In the genomic region with DNA sequence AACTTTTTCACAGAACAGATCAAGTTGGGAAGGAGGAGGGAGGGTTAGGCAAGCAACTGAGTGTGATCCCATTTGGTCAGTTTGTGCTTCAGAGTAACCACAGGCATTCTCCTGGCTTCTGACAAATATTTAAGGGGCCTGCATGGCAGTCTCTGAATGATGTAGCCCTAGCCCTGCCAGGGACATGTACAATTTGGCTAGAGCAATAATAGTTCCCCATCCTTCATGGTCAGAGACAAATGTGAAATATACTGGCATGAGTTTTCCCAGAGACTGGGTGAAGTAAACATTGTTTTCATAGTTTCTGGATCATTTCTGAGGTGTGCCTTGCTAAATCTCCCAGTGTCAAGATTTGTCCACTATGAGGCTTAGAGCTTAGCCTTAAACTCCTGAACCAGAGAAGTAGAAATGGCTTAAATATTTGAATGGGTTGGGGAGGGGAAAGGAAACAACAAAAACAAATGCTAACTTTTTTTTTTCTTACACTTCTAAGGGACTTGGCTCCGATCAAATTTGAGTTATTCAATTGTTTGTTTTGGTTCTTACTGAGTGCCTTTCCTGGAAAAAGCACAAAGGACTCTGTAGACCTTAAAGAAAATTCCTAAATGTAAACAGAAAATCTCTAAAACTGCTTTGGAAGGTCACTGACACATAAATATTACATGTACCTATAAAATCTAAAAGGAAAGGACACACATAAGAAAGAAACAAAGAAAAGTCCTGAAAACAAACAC, we compare ENCODE assay signal across 20 cellular contexts. TPM values are rescaled to one million over a fixed set of nuclear protein-coding genes. Genes with fewer than 3 reads are reported as not detected.
DNase-seq lines count a peak whose midpoint lies in the region; ATAC-seq and TF ChIP-seq lines count a peak whose summit lies in the region.
"Had no signal": no experiment of that assay in that cellular context is flagged by ENCODE, and none has a peak within 500 bp of the region (broad histone marks: within the 10 kb centered on the region; RNA-seq: fewer than 3 reads in every experiment).

No MANE protein-coding gene starts in this region.

- H3K4me1 ChIP-seq in stomach, result peaks cover 0 to 44% (median 36%) of the 10 kb centered on the region in 4 donors
- H3K4me1 ChIP-seq: BLaER1 treated with 17β-estradiol and CSF1 and Interleukin-3, amounts not matched to agents 10 nM and 100 nM; body of pancreas; vagina had no signal

- H3K36me3 ChIP-seq in stomach, result peaks cover 0 to 18% (median 6%) of the 10 kb centered on the region in 4 donors

- H3K4me1 Mint-ChIP-seq in brain, result peaks cover 34% of the 10 kb centered on the region
- no peaks in the 10 kb centered on the region for H3K4me1 Mint-ChIP-seq in immature natural killer cell
- H3K4me1 Mint-ChIP-seq: activated CD4-positive, alpha-beta T cell treated with anti-CD3 and anti-CD28 coated beads for 36 hours had no signal

- H3K4me3 ChIP-seq in stomach, result no peak overlapping the region
- H3K4me3 ChIP-seq: BLaER1 treated with 17β-estradiol and CSF1 and Interleukin-3, amounts not matched to agents 10 nM and 100 nM; body of pancreas; PC-9; vagina had no signal

- intact Hi-C loops in stomach (cut with DNase I; ENCODE audit: low total_unique reads), result loop anchor here (10.0 kb wide), 1 partner anchor 537 kb away; no protein-coding TSS in a partner anchor

- no peaks in the 10 kb centered on the region for H3K27me3 ChIP-seq in layer of hippocampus (ENCODE audit: control insufficient read depth, insufficient read depth, low read length)
- H3K27me3 ChIP-seq in stomach, result no peaks in the 10 kb centered on the region
- H3K27me3 ChIP-seq: BLaER1 treated with 17β-estradiol and CSF1 and Interleukin-3, amounts not matched to agents 10 nM and 100 nM; body of pancreas; vagina had no signal

- H3K27ac Mint-ChIP-seq in brain (peak overlapping the region in 3 of 5 experiments; percentile 22 to 89 (median 73)), immature natural killer cell (no peak overlapping the region)
- H3K27ac Mint-ChIP-seq: activated CD4-positive, alpha-beta T cell treated with anti-CD3 and anti-CD28 coated beads for 36 hours; activated T-cell treated with anti-CD3 and anti-CD28 coated beads, Interleukin-2, amount 50 U/mL, for 24 hours; T-helper 1 cell treated with Interleukin-12 subunit alpha and Interleukin-12 subunit beta and Interleukin-4 antibody, amounts not matched to agents 30 μg/mL and 1 μg/mL, for 36 hours had no signal

- peak overlapping the region; percentile 4 for H3K27ac ChIP-seq in layer of hippocampus (ENCODE audit: low read depth, low read length)
- peak overlapping the region in 3 of 5 donors; percentile 35 to 71 (median 47) for H3K27ac ChIP-seq in stomach
- H3K27ac ChIP-seq: BLaER1 treated with 17β-estradiol and CSF1 and Interleukin-3, amounts not matched to agents 10 nM and 100 nM; body of pancreas; PC-9; vagina had no signal

- no peaks in the 10 kb centered on the region for H3K27me3 Mint-ChIP-seq in brain
- peaks cover 0 to 8% (median 1%) of the 10 kb centered on the region in 3 donors for H3K27me3 Mint-ChIP-seq in immature natural killer cell (ENCODE audit: low read depth in 3 of 3)

- no peak for ATAC-seq in GM18858 (IDR thresholded peaks at IDR 0.05; ENCODE audit: unreplicated experiment)
- ATAC-seq: activated CD4-positive, alpha-beta T cell treated with anti-CD3 and anti-CD28 coated beads for 36 hours; body of pancreas; HepG2 had no signal

- no peaks in the 10 kb centered on the region for H3K9me3 Mint-ChIP-seq in brain
- H3K9me3 Mint-ChIP-seq in immature natural killer cell, result no peaks in the 10 kb centered on the region
- H3K9me3 Mint-ChIP-seq: activated T-cell treated with anti-CD3 and anti-CD28 coated beads, Interleukin-2, amount 50 U/mL, for 24 hours; T-helper 1 cell treated with Interleukin-12 subunit alpha and Interleukin-12 subunit beta and Interleukin-4 antibody, amounts not matched to agents 30 μg/mL and 1 μg/mL, for 36 hours had no signal

- H3K4me3 Mint-ChIP-seq in brain, result no peak overlapping the region
- H3K4me3 Mint-ChIP-seq in immature natural killer cell, result no peak overlapping the region
- H3K4me3 Mint-ChIP-seq: activated CD4-positive, alpha-beta T cell treated with anti-CD3 and anti-CD28 coated beads for 36 hours; activated T-cell treated with anti-CD3 and anti-CD28 coated beads, Interleukin-2, amount 50 U/mL, for 24 hours; T-helper 1 cell treated with Interleukin-12 subunit alpha and Interleukin-12 subunit beta and Interleukin-4 antibody, amounts not matched to agents 30 μg/mL and 1 μg/mL, for 36 hours had no signal

- peaks cover 6% of the 10 kb centered on the region for H3K36me3 Mint-ChIP-seq in brain
- no peaks in the 10 kb centered on the region for H3K36me3 Mint-ChIP-seq in immature natural killer cell

- DNase-seq in H4 (ENCODE audit: low spot score) (peak; percentile 56), stomach (no peak), immature natural killer cell (no peak), hippocampal formation (lab: John Stamatoyannopoulos, UW) (no peak)
- no peak for DNase-seq in stimulated activated CD4-positive, alpha-beta T cell treated with anti-CD3 and anti-CD28 coated beads, Interleukin-2, amount 100 ng/mL, for 48 hours
- DNase-seq: activated CD4-positive, alpha-beta T cell treated with anti-CD3 and anti-CD28 coated beads for 36 hours; activated T-cell treated with anti-CD3 and anti-CD28 coated beads, Interleukin-2, amount 50 U/mL, for 24 hours; DMS79; midbrain; NCI-H446 treated with DMSO at 0.1 percent for 48 hours; PC-9 had no signal

- TF ChIP-seq POLR2A in stomach (IDR thresholded peaks at IDR 0.05), result no peak

- WGBS in stomach, 5 donors, result 19 to 27% (median 24%) methylated on average over 1 of the region's 1 CpG

- TF ChIP-seq EP300 in stomach (IDR thresholded peaks at IDR 0.05), result no peak

- TF ChIP-seq CTCF in brain (conservative IDR thresholded peaks at IDR 0.05) (no peak), stomach (IDR thresholded peaks at IDR 0.05) (no peak)

- no peaks in the 10 kb centered on the region for H3K9me3 ChIP-seq in stomach
- H3K9me3 ChIP-seq: BLaER1 treated with 17β-estradiol and CSF1 and Interleukin-3, amounts not matched to agents 10 nM and 100 nM; body of pancreas; vagina had no signal

RNA-seq across cellular contexts. Expression of a gene that starts 41.9 kb away (rescaled TPM):
- total RNA-seq in H4 (2014; rRNA removed; shearing (Covaris generic)), result 0.17 TPM in 1 of 2 replicates, not detected in the other
- not detected for polyA plus RNA-seq in brain (ENCODE audit: insufficient read depth, low read depth, low replicate concordance)
- not detected for total RNA-seq in stomach
- under 1 TPM in 1 of 3 donors, not detected in 2; 0.08 TPM for polyA plus RNA-seq in stomach
- polyA plus RNA-seq in immature natural killer cell, result not detected
- total RNA-seq: activated CD4-positive, alpha-beta T cell treated with anti-CD3 and anti-CD28 coated beads for 36 hours; body of pancreas; HepG2; PC-9; posterior vena cava; vagina had no signal
- polyA plus RNA-seq: HepG2 had no signal

Comparison
In these comparisons a context has a peak if more than half of its experiments do, and no peak if none do; other contexts are left out.
1. H3K27ac Mint-ChIP-seq: peak in brain (3 of 5); none in immature natural killer cell (0 of 6).